19 cellular contexts compared by ENCODE assay signal in genomic region chr7:158166386-158167340, GRCh38.
"Had no signal": no experiment of that assay in that cellular context is flagged by ENCODE, and none has a peak within 500 bp of the region (broad histone marks: within the 10 kb centered on the region; RNA-seq: fewer than 3 reads in every experiment).

No MANE protein-coding gene starts in this region.

- H3K27me3 Mint-ChIP-seq: natural killer cell treated with Interleukin-12 subunit alpha and Interleukin-12 subunit beta and Interleukin-15 and Interleukin-18, amount 100 ng/mL, for 72 hours had no signal

- H3K27me3 ChIP-seq: foreskin keratinocyte, neural progenitor cell, testis, transverse colon, vagina had no signal

- ATAC-seq: foreskin keratinocyte, left cardiac atrium had no signal

- H3K27ac Mint-ChIP-seq: natural killer cell treated with Interleukin-12 subunit alpha and Interleukin-12 subunit beta and Interleukin-15 and Interleukin-18, amount 100 ng/mL, for 72 hours; neural progenitor cell had no signal

- H3K27ac ChIP-seq: foreskin keratinocyte, left ventricle myocardium inferior, neural progenitor cell, testis, transverse colon, vagina had no signal

- H3K36me3 Mint-ChIP-seq: natural killer cell treated with Interleukin-12 subunit alpha and Interleukin-12 subunit beta and Interleukin-15 and Interleukin-18, amount 100 ng/mL, for 72 hours had no signal

- H3K9me3 ChIP-seq: left ventricle myocardium inferior, testis, transverse colon, vagina had no signal

- H3K4me1 Mint-ChIP-seq: neural progenitor cell had no signal

- H3K4me3 ChIP-seq: left ventricle myocardium inferior, lung, neural progenitor cell, testis, transverse colon, vagina had no signal

- H3K4me3 Mint-ChIP-seq: natural killer cell treated with Interleukin-12 subunit alpha and Interleukin-12 subunit beta and Interleukin-15 and Interleukin-18, amount 100 ng/mL, for 72 hours; neural progenitor cell had no signal

- H3K36me3 ChIP-seq: left ventricle myocardium inferior, neural progenitor cell, transverse colon, vagina had no signal

- DNase-seq: cerebellar nuclear complex; dermis blood vessel endothelial cell; erythroblast; foreskin keratinocyte; kidney; left cardiac atrium; left ventricle myocardium inferior; mesenchymal stem cell; midbrain; occipital lobe; small intestine; stimulated activated CD4-positive, alpha-beta T cell treated with anti-CD3 and anti-CD28 coated beads, Interleukin-12 subunit alpha, Interleukin-12 subunit beta, amount 100 ng/mL, for 4 hours; stimulated activated naive CD4-positive, alpha-beta T cell treated with Interleukin-2 at 50 U/mL for 16 hours; testis; transverse colon had no signal

- H3K4me2 ChIP-seq: neural progenitor cell had no signal

- H3K4me1 ChIP-seq: foreskin keratinocyte, left ventricle myocardium inferior, neural progenitor cell, testis, transverse colon, vagina had no signal

- H2AFZ ChIP-seq: neural progenitor cell had no signal

- H3K9ac ChIP-seq: neural progenitor cell had no signal
